ENCODE assay signal across 19 cellular contexts in genomic region chr17:245020-245419, GRCh38.
A peak's percentile ranks its signal among the peaks of the same experiment; 100 is the strongest.
DNase-seq lines count a peak whose midpoint lies in the region; ATAC-seq, FAIRE-seq and TF ChIP-seq lines count a peak whose summit lies in the region.
"Had no signal": no experiment of that assay in that cellular context is flagged by ENCODE, and none has a peak within 500 bp of the region (broad histone marks: within the 10 kb centered on the region; RNA-seq: fewer than 3 reads in every experiment).

No MANE protein-coding gene starts in this region.

- H3K18ac ChIP-seq in neuronal stem cell (ENCODE audit: low read length): no peak overlapping the region

- H3K9me3 ChIP-seq in neuronal stem cell (replicated peaks in 1 of 2; ENCODE audit: control insufficient read depth in 2 of 2, insufficient read depth in 1 of 2, low read depth in 1 of 2, low read length in 2 of 2) (peaks cover 0 to 6% of the 10 kb centered on the region in 2 donors), esophagus muscularis mucosa (no peaks in the 10 kb centered on the region)
- H3K9me3 ChIP-seq: BE2C, HAP-1 had no signal

- no peak for TF ChIP-seq CTCF in endothelial cell (IDR thresholded peaks at IDR 0.05; ENCODE audit: unreplicated experiment)
- TF ChIP-seq CTCF in esophagus muscularis mucosa (IDR thresholded peaks at IDR 0.05): no peak

- H3K4me3 Mint-ChIP-seq in endothelial cell (ENCODE audit: unreplicated experiment): peak overlapping the region; percentile 4
- H3K4me3 Mint-ChIP-seq: CD4-positive, alpha-beta memory T cell had no signal

- peak overlapping the region; percentile 56 for H3K14ac ChIP-seq in neuronal stem cell (ENCODE audit: low read length)

- no peak overlapping the region for H2BK12ac ChIP-seq in neuronal stem cell (ENCODE audit: low read length)

- no peak for TF ChIP-seq EP300 in esophagus muscularis mucosa (IDR thresholded peaks at IDR 0.05)

- no peak overlapping the region for H4K8ac ChIP-seq in neuronal stem cell (ENCODE audit: low read depth, low read length)

- TF ChIP-seq POLR2A in esophagus muscularis mucosa (IDR thresholded peaks at IDR 0.05; ENCODE audit: low read depth): no peak

- peaks cover 19% of the 10 kb centered on the region for H3K27me3 Mint-ChIP-seq in endothelial cell (ENCODE audit: unreplicated experiment)
- H3K27me3 Mint-ChIP-seq: CD4-positive, alpha-beta memory T cell had no signal

- peaks cover 8% of the 10 kb centered on the region for H3K4me1 Mint-ChIP-seq in endothelial cell (ENCODE audit: unreplicated experiment)

- H3K27ac ChIP-seq in neuronal stem cell (replicated peaks; ENCODE audit: low read length) (no peak overlapping the region), esophagus muscularis mucosa (replicated peaks in 1 of 4) (no peak overlapping the region), substantia nigra (ENCODE audit: low read depth, low read length, poor library complexity, severe bottlenecking) (no peak overlapping the region)
- H3K27ac ChIP-seq: HL-60 had no signal

- H3K9me3 Mint-ChIP-seq in endothelial cell (ENCODE audit: unreplicated experiment): peaks cover 3% of the 10 kb centered on the region
- H3K9me3 Mint-ChIP-seq: CD4-positive, alpha-beta memory T cell had no signal

- ATAC-seq in Right ventricle myocardium superior (ENCODE audit: poor library complexity) (no peak), Right ventricle myocardium inferior (no peak)
- ATAC-seq: K562 had no signal

- peak; percentile 90 for FAIRE-seq in urothelium cell line (lab: Jason Lieb, UNC)
- FAIRE-seq: K562 had no signal

- no peak overlapping the region for H2AK5ac ChIP-seq in neuronal stem cell (ENCODE audit: low read depth, low read length)

- no peak overlapping the region for H2BK120ac ChIP-seq in neuronal stem cell (ENCODE audit: low read depth, low read length)

- H3K23ac ChIP-seq in neuronal stem cell (ENCODE audit: low read depth, low read length, poor library complexity): peak overlapping the region; percentile 32

- H3K27me3 ChIP-seq in neuronal stem cell (ENCODE audit: control insufficient read depth in 3 of 3, insufficient read depth in 3 of 3, low read depth in 1 of 3, low read length in 3 of 3) (peaks cover 0 to 2% (median 0%) of the 10 kb centered on the region in 3 experiments), esophagus muscularis mucosa (no peaks in the 10 kb centered on the region)
- H3K27me3 ChIP-seq: BE2C had no signal

- H3K27ac Mint-ChIP-seq in endothelial cell (ENCODE audit: unreplicated experiment): no peak overlapping the region

- no CpG with 5 or more reads among the region's 7 CpGs for WGBS in neuronal stem cell (ENCODE audit: extremely low coverage in 2 of 2, insufficient read length in 2 of 2, insufficient replicate concordance in 1 of 2), 2 donors
- WGBS in esophagus muscularis mucosa: 96% methylated on average over 7 of the region's 7 CpGs

- H3K4me1 ChIP-seq in neuronal stem cell (ENCODE audit: control insufficient read depth in 2 of 2, insufficient read depth in 1 of 2, low read depth in 1 of 2, low read length in 2 of 2) (peaks cover 0 to 1% of the 10 kb centered on the region in 2 donors), esophagus muscularis mucosa (no peaks in the 10 kb centered on the region)
- H3K4me1 ChIP-seq: BE2C, HAP-1 had no signal

- H2BK15ac ChIP-seq in neuronal stem cell (ENCODE audit: low read length): no peak overlapping the region

- DNase-seq in Right ventricle myocardium superior (peak; percentile 2), Right ventricle myocardium inferior (ENCODE audit: missing footprints) (no peak), endothelial cell (ENCODE audit: low spot score) (no peak), neuronal stem cell (ENCODE audit: low spot score) (no peak), urothelium cell line (ENCODE audit: low spot score) (no peak), esophagus muscularis mucosa (ENCODE audit: extremely low spot score) (no peak), substantia nigra (lab: John Stamatoyannopoulos, UW) (no peak)
- no peak for DNase-seq in stimulated activated naive CD4-positive, alpha-beta T cell treated with Interleukin-2 at 50 U/mL for 16 hours (lab: John Stamatoyannopoulos, UW)
- DNase-seq: 8988T; BE2C; Calu3; CD4-positive, alpha-beta memory T cell; DMS53; NCI-H1930; NCI-H748 treated with DMSO at 0.1 percent for 48 hours; OCI-M1 had no signal

- H2BK5ac ChIP-seq in neuronal stem cell (ENCODE audit: low read length): no peak overlapping the region

- peaks cover 0 to 6% of the 10 kb centered on the region in 2 donors for H3K36me3 ChIP-seq in neuronal stem cell (replicated peaks in 1 of 2; ENCODE audit: control insufficient read depth in 2 of 2, insufficient read depth in 2 of 2, low read length in 2 of 2)
- peaks cover 0 to 23% (median 3%) of the 10 kb centered on the region in 4 donors for H3K36me3 ChIP-seq in esophagus muscularis mucosa
- H3K36me3 ChIP-seq: BE2C, HAP-1 had no signal

- no peak overlapping the region for H2AFZ ChIP-seq in neuronal stem cell (ENCODE audit: low read length)

- intact Hi-C loops in Right ventricle myocardium superior (cut with DNase I) (no loop called here), Right ventricle myocardium inferior (cut with DNase I) (no loop called here), esophagus muscularis mucosa (cut with DNase I) (no loop called here)

- H3K9ac ChIP-seq in neuronal stem cell (ENCODE audit: low read depth, low read length, poor library complexity): peak overlapping the region; percentile 26

- no peaks in the 10 kb centered on the region for H3K79me1 ChIP-seq in neuronal stem cell (ENCODE audit: low read depth, low read length)

- peaks cover 19% of the 10 kb centered on the region for H3K36me3 Mint-ChIP-seq in endothelial cell (ENCODE audit: low read depth, unreplicated experiment)
- H3K36me3 Mint-ChIP-seq: CD4-positive, alpha-beta memory T cell had no signal

- H3K4me3 ChIP-seq in neuronal stem cell (ENCODE audit: low read length in 2 of 2) (peak overlapping the region in 1 of 2 donors; percentile 48), esophagus muscularis mucosa (no peak overlapping the region)
- H3K4me3 ChIP-seq: HAP-1, K562 had no signal

- no peak overlapping the region for H3K4me2 ChIP-seq in neuronal stem cell (ENCODE audit: insufficient read depth, low read length, poor library complexity, severe bottlenecking)

- H3K4ac ChIP-seq in neuronal stem cell (ENCODE audit: low read length): no peak overlapping the region

- H4K91ac ChIP-seq in neuronal stem cell (ENCODE audit: low read depth, low read length, poor library complexity): no peak overlapping the region
